In the genomic region with DNA sequence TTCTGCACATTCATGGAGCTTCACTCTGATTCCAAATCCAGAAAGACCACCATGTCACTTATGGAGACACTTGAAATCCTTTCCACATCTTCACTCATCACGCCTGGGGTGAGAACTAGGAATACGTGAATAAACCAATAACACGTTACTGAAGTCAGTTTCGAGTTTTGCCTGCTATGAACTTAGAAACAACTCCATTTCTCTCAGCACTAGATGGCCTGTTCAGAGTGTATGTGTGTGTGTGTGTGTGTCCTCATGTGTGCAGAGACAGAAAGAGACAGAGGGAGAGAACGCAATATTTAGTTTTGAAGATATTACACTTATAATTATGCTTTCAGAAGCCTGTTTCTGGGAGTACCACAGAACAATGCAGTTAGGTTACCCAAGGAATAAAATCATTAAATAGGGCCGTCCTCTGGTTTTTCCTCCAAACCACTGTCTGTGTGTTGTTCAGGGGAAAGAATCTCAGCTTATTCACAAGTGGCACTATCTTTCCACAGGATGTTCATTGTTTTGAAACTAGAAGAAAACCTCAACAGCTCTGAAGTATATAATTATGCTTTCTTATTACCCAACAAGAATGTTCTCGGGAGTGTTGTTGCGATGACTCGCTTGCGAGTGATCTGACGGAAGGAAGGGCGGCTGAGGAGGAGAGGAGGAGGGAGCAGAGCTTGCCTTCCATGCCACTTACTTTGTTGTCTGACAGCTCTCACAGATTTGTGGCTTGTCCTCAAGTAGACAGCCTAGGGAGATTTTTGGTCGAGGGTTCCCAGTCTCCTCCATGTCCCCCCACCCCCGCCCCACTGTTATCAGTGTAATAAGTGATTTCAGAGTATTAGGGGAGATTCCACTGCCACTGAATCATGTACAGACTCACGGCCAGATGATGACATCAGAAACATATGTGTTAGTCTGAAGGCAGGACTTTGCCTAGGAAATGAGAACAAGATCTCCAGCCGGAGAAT, we compare ENCODE assay signal across 8 cellular contexts.
DNase-seq lines count a peak whose midpoint lies in the region; ATAC-seq, FAIRE-seq and TF ChIP-seq lines count a peak whose summit lies in the region.

No MANE protein-coding gene starts in this region.

- H3K27me3 ChIP-seq in esophagus squamous epithelium (no peaks in the 10 kb centered on the region), psoas muscle (ENCODE audit: insufficient read depth in 3 of 3, low read length in 2 of 3) (peaks cover 0 to 4% (median 0%) of the 10 kb centered on the region in 3 donors)

- no peak for FAIRE-seq in A549 (lab: Jason Lieb, UNC)
- FAIRE-seq in D721Med (lab: Jason Lieb, UNC) = no peak

- intact Hi-C loops in esophagus squamous epithelium (cut with DNase I) = no loop called here
- intact Hi-C loops in psoas muscle (cut with DNase I) = no loop called here

- TF ChIP-seq CTCF in A549 (IDR thresholded peaks at IDR 0.05) (no peak), NB4 (IDR thresholded peaks at IDR 0.05; ENCODE audit: low read depth, low read length) (no peak), esophagus squamous epithelium (IDR thresholded peaks at IDR 0.05) (no peak), psoas muscle (IDR thresholded peaks at IDR 0.05) (no peak), D721Med (IDR thresholded peaks at IDR 0.05; ENCODE audit: insufficient read depth, missing control alignments) (no peak)

- H3K4me3 ChIP-seq in A549 (no peak overlapping the region), NB4 (ENCODE audit: low read depth, low read length) (no peak overlapping the region), esophagus squamous epithelium (peak overlapping the region in 1 of 4 donors; percentile 49), psoas muscle (no peak overlapping the region)

- H3K27ac ChIP-seq in A549 (no peak overlapping the region), esophagus squamous epithelium (peak overlapping the region; percentile 32 to 88 (median 70)), psoas muscle (peak overlapping the region; percentile 27)

- H3K9me3 ChIP-seq in A549 (no peaks in the 10 kb centered on the region), esophagus squamous epithelium (no peaks in the 10 kb centered on the region), psoas muscle (no peaks in the 10 kb centered on the region)

- TF ChIP-seq EP300 in A549 (IDR thresholded peaks at IDR 0.05) = no peak

- CTCF ChIA-PET in A549 (lab: Yijun Ruan, JAX) = interaction anchor here (1.2 kb wide), 1 partner anchor 35 kb away, joined by 3 read pairs; no protein-coding TSS in a partner anchor

- POLR2A ChIA-PET in A549 (lab: Yijun Ruan, JAX) = interaction anchor here (0.6 kb wide), 1 partner anchor 114 kb away, joined by 3 read pairs; no protein-coding TSS in a partner anchor

- DNase-seq in A549 (ENCODE audit: low read depth in 1 of 2, low spot score in 1 of 2) (peak; percentile 2 to 19), NB4 (ENCODE audit: low read depth) (peak; percentile 68), esophagus squamous epithelium (lab: John Stamatoyannopoulos, UW) (no peak), psoas muscle (peak; percentile 39 to 65), D721Med (ENCODE audit: insufficient read length, low spot score) (no peak), NCI-H748 (lab: John Stamatoyannopoulos, UW; ENCODE audit: unreplicated experiment) (no peak)
- peak; percentile 59 for DNase-seq in activated CD8-positive, alpha-beta memory T cell treated with anti-CD3 and anti-CD28 coated beads, Interleukin-2, amount 50 U/mL, for 4 hours

- ATAC-seq in A549 (peak; percentile 73 to 84), psoas muscle (peak; percentile 52 to 71 (median 63)), HG03521 (IDR thresholded peaks at IDR 0.05; ENCODE audit: unreplicated experiment) (no peak)

- peak overlapping the region; percentile 55 for H3K4me2 ChIP-seq in A549

- H3K36me3 ChIP-seq in esophagus squamous epithelium (no peaks in the 10 kb centered on the region), psoas muscle (ENCODE audit: insufficient read depth in 1 of 2, low read depth in 1 of 2) (no peaks in the 10 kb centered on the region)

- 35% methylated on average over 16 of the region's 16 CpGs for WGBS in A549 (ENCODE audit: missing lambda C conversion rate)
- 36 to 43% methylated on average over 14 to 15 of the region's 16 CpGs for WGBS in esophagus squamous epithelium, 2 donors
- 47 to 55% (median 51%) methylated on average over 16 of the region's 16 CpGs for WGBS in psoas muscle, 3 donors

- H3K4me1 ChIP-seq in A549 = peaks cover 11% of the 10 kb centered on the region; the same call in 1 of the 3 replicates
- peaks cover 0 to 19% (median 5%) of the 10 kb centered on the region in 3 donors for H3K4me1 ChIP-seq in esophagus squamous epithelium
- no peaks in the 10 kb centered on the region for H3K4me1 ChIP-seq in psoas muscle

- no peak for TF ChIP-seq RAD21 in A549 (conservative IDR thresholded peaks at IDR 0.05 in 1 of 2, IDR thresholded peaks at IDR 0.05 in 1 of 2)

- TF ChIP-seq POLR2A in A549 (IDR thresholded peaks at IDR 0.05; ENCODE audit: low read length) (no peak), NB4 (IDR thresholded peaks at IDR 0.05; ENCODE audit: extremely low read depth, insufficient read length) (no peak), esophagus squamous epithelium (IDR thresholded peaks at IDR 0.05) (peak in 1 of 4 donors; percentile 21)

TF ChIP-seq in A549, 52 proteins besides CTCF, POLR2A, EP300 and RAD21:
- TF ChIP-seq SMC3 (IDR thresholded peaks at IDR 0.05) (no peak), SREBF2 (IDR thresholded peaks at IDR 0.05) (no peak), FOXS1 (CRISPR knock-in tag; IDR thresholded peaks at IDR 0.05) (no peak)
TF ChIP-seq in A549: peak in this region for 0.

Comparison
In these comparisons a context has a peak if more than half of its experiments do, and no peak if none do; other contexts are left out.
1. DNase-seq: peak in A549 (2 of 2), NB4 (single experiment), activated CD8-positive, alpha-beta memory T cell treated with anti-CD3 and anti-CD28 coated beads, Interleukin-2, amount 50 U/mL, for 4 hours (single experiment) and psoas muscle (2 of 2); none in esophagus squamous epithelium (single experiment), D721Med (single experiment) and NCI-H748 (single experiment).
2. H3K27ac ChIP-seq: peak in esophagus squamous epithelium (4 of 4) and psoas muscle (single experiment); none in A549 (0 of 2).